ENCODE assay signal across 11 cellular contexts in genomic region chr5:162248107-162248713, GRCh38.
DNase-seq lines count a peak whose midpoint lies in the region; ATAC-seq and TF ChIP-seq lines count a peak whose summit lies in the region.
"Had no signal": no experiment of that assay in that cellular context is flagged by ENCODE, and none has a peak within 500 bp of the region (broad histone marks: within the 10 kb centered on the region; RNA-seq: fewer than 3 reads in every experiment).

No MANE protein-coding gene starts in this region.

- no peaks in the 10 kb centered on the region for H3K36me3 Mint-ChIP-seq in MCF 10A (ENCODE audit: insufficient read depth, unreplicated experiment)

- no peaks in the 10 kb centered on the region for H3K9me3 Mint-ChIP-seq in MCF 10A (ENCODE audit: unreplicated experiment)

- no peaks in the 10 kb centered on the region for H3K27me3 ChIP-seq in breast epithelium
- no peaks in the 10 kb centered on the region for H3K27me3 ChIP-seq in aorta (ENCODE audit: control insufficient read depth in 1 of 2, insufficient read depth in 2 of 2, low read length in 1 of 2)
- H3K27me3 ChIP-seq in prostate gland (replicated peaks; ENCODE audit: insufficient read depth), result no peaks in the 10 kb centered on the region
- H3K27me3 ChIP-seq: BLaER1 had no signal

- peaks cover 14% of the 10 kb centered on the region for H3K4me1 Mint-ChIP-seq in MCF 10A (ENCODE audit: insufficient read depth, unreplicated experiment)

- TF ChIP-seq POLR2A in breast epithelium (IDR thresholded peaks at IDR 0.05) (no peak), prostate gland (IDR thresholded peaks at IDR 0.05) (no peak)

- no peaks in the 10 kb centered on the region for H3K27me3 Mint-ChIP-seq in MCF 10A (ENCODE audit: insufficient read depth, unreplicated experiment)

- no peaks in the 10 kb centered on the region for H3K36me3 ChIP-seq in breast epithelium
- no peaks in the 10 kb centered on the region for H3K36me3 ChIP-seq in aorta (ENCODE audit: control insufficient read depth in 1 of 2, insufficient read depth in 2 of 2, low read length in 1 of 2)
- H3K36me3 ChIP-seq in prostate gland, result no peaks in the 10 kb centered on the region
- H3K36me3 ChIP-seq: BLaER1 had no signal

- no TSS peak for BruUV-seq in MCF 10A (replicated peaks; lab: Mats Ljungman, UMichigan)

- H3K9me3 ChIP-seq in breast epithelium (no peaks in the 10 kb centered on the region), aorta (ENCODE audit: control insufficient read depth, low read length) (no peaks in the 10 kb centered on the region), prostate gland (no peaks in the 10 kb centered on the region)
- H3K9me3 ChIP-seq: BLaER1 had no signal

- intact Hi-C loops in MCF 10A (cut with micrococcal nuclease) (no loop called here), breast epithelium (cut with DNase I; ENCODE audit: low total_unique reads) (no loop called here), aorta (cut with DNase I) (no loop called here), prostate gland (cut with DNase I) (no loop called here)

- no peak for ATAC-seq in esophagus mucosa
- no peak for ATAC-seq in aorta (ENCODE audit: low FRiP score)

- CTCF ChIA-PET in MCF 10A (lab: Yijun Ruan, JAX), result interaction anchor here (0.9 to 1.1 kb wide), 3 partner anchors 9 to 42 kb away, joined by 3 read pairs; no protein-coding TSS in a partner anchor

- no peak overlapping the region for H3K27ac ChIP-seq in breast epithelium
- no peak overlapping the region for H3K27ac ChIP-seq in aorta (ENCODE audit: low read depth in 1 of 2, low read length in 2 of 2)
- H3K27ac ChIP-seq in prostate gland, result no peak overlapping the region
- H3K27ac ChIP-seq: BLaER1 had no signal

- WGBS in aorta, 2 donors, result 79 to 82% methylated on average over 11 of the region's 11 CpGs
- WGBS in prostate gland, result 87% methylated on average over 11 of the region's 11 CpGs

- H3K4me3 ChIP-seq in breast epithelium, result no peak overlapping the region
- H3K4me3 ChIP-seq in cardiac fibroblast (replicated peaks in 1 of 2; ENCODE audit: low read depth in 2 of 2, low read length in 2 of 2), result no peak overlapping the region
- H3K4me3 ChIP-seq in aorta (ENCODE audit: low read length in 2 of 2), result no peak overlapping the region
- no peak overlapping the region for H3K4me3 ChIP-seq in prostate gland
- H3K4me3 ChIP-seq: BLaER1 had no signal

- POLR2A ChIA-PET in MCF 10A (lab: Yijun Ruan, JAX), result interaction anchor here (1.7 kb wide), 1 partner anchor 10 kb away, joined by 7 read pairs; no protein-coding TSS in a partner anchor

- no peak overlapping the region for H3K27ac Mint-ChIP-seq in MCF 10A (ENCODE audit: low read depth, unreplicated experiment)

- H3K4me1 ChIP-seq in breast epithelium, result no peaks in the 10 kb centered on the region
- no peaks in the 10 kb centered on the region for H3K4me1 ChIP-seq in aorta (ENCODE audit: control insufficient read depth in 1 of 2, insufficient read depth in 2 of 2, low read length in 2 of 2)
- no peaks in the 10 kb centered on the region for H3K4me1 ChIP-seq in prostate gland (replicated peaks)
- H3K4me1 ChIP-seq: BLaER1 had no signal

- TF ChIP-seq CTCF in MCF 10A (IDR thresholded peaks at IDR 0.05; ENCODE audit: unreplicated experiment) (peak; percentile 32), breast epithelium (IDR thresholded peaks at IDR 0.05) (no peak), cardiac fibroblast (IDR thresholded peaks at IDR 0.05; ENCODE audit: low read depth, low read length) (peak; percentile 33), prostate gland (IDR thresholded peaks at IDR 0.05) (no peak)

- peak; percentile 18 for DNase-seq in MCF 10A (ENCODE audit: unreplicated experiment)
- no peak for DNase-seq in breast epithelium (ENCODE audit: low spot score in 2 of 2)
- peak; percentile 17 for DNase-seq in HuH-7 (ENCODE audit: low spot score)
- DNase-seq in cardiac fibroblast (ENCODE audit: low read depth in 2 of 2), result no peak
- no peak for DNase-seq in aorta
- DNase-seq in prostate gland (ENCODE audit: low spot score), result no peak
- DNase-seq in T-helper 2 cell, result no peak
- DNase-seq: hypothalamus; NK-92 treated with Interleukin-12 subunit alpha and Interleukin-12 subunit beta, amount 100 ng/mL, for 24 hours had no signal

- H3K4me3 Mint-ChIP-seq in MCF 10A (ENCODE audit: unreplicated experiment), result no peak overlapping the region

Comparison
In these comparisons a context has a peak if more than half of its experiments do, and no peak if none do; other contexts are left out.
1. DNase-seq: peak in MCF 10A (single experiment) and HuH-7 (single experiment); none in breast epithelium (0 of 2), cardiac fibroblast (0 of 2), aorta (0 of 2), prostate gland (single experiment) and T-helper 2 cell (0 of 5).
2. CTCF ChIP-seq: peak in MCF 10A (single experiment) and cardiac fibroblast (single experiment); none in breast epithelium (0 of 3) and prostate gland (0 of 4).